ENCODE assay signal across 14 cellular contexts in the genomic region with DNA sequence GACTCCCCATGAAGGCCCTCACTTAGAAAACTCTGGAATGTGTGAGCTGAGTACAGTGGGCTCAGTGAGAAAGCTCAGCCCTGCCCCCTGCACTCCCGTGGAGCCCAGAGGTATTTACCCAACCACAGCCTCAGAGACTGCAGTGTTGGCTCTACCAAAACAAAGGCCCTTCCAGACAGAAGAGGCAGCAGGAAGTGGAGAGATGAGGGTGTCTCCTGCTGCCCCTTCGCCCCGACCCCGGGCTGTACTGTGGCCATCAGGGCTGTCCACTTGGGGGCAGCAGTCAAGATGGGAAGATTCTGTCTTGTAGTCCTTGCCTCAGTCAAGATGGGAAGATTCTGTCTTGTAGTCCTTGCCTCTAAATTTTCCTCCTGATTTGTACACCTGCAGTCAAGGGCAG.
DNase-seq lines count a peak whose midpoint lies in the region; ATAC-seq and TF ChIP-seq lines count a peak whose summit lies in the region.
"Had no signal": no experiment of that assay in that cellular context is flagged by ENCODE, and none has a peak within 500 bp of the region (broad histone marks: within the 10 kb centered on the region; RNA-seq: fewer than 3 reads in every experiment).

No MANE protein-coding gene starts in this region.

- DNase-seq in AG10803 (ENCODE audit: low read depth) (peak; percentile 11), HFFc6 (no peak), astrocyte of the cerebellum (ENCODE audit: low read depth) (no peak), kidney epithelial cell (ENCODE audit: low read depth) (no peak), NCI-H69 (lab: John Stamatoyannopoulos, UW) (no peak), thyroid gland (no peak)
- DNase-seq in stimulated activated naive B cell treated with anti-CD40 and anti-IgM and Interleukin-4, amounts not matched to agents 10 μg/mL and 1 μg/mL and 100 μg/mL, for 72 hours = no peak
- DNase-seq: activated naive CD8-positive, alpha-beta T cell treated with anti-CD3 and anti-CD28 coated beads, Interleukin-2, amount 10 ng/mL, durations not matched to agents 7 days and 5 days; effector CD4-positive, alpha-beta T cell; NCI-H1417 treated with DMSO at 0.1 percent for 48 hours; T-helper 2 cell; uterus had no signal

- peaks cover 10% of the 10 kb centered on the region; the same call in 1 of the 2 replicates for H3K9me3 Mint-ChIP-seq in HFFc6
- H3K9me3 Mint-ChIP-seq in stimulated activated naive B cell treated with anti-CD40 and anti-IgM and Interleukin-4, amounts not matched to agents 10 μg/mL and 1 μg/mL and 100 μg/mL, for 72 hours = no peaks in the 10 kb centered on the region
- H3K9me3 Mint-ChIP-seq: activated naive CD8-positive, alpha-beta T cell treated with anti-CD3 and anti-CD28 coated beads, Interleukin-2, amount 10 ng/mL, durations not matched to agents 7 days and 5 days had no signal

- no peaks in the 10 kb centered on the region for H3K9me3 ChIP-seq in thyroid gland
- H3K9me3 ChIP-seq: uterus had no signal

- H3K27me3 ChIP-seq in kidney epithelial cell (ENCODE audit: control insufficient read depth, insufficient read depth, low read length) = peaks cover 3% of the 10 kb centered on the region
- H3K27me3 ChIP-seq in thyroid gland = no peaks in the 10 kb centered on the region
- H3K27me3 ChIP-seq: uterus had no signal

- H3K4me3 Mint-ChIP-seq in HFFc6 = no peak overlapping the region
- H3K4me3 Mint-ChIP-seq in stimulated activated naive B cell treated with anti-CD40 and anti-IgM and Interleukin-4, amounts not matched to agents 10 μg/mL and 1 μg/mL and 100 μg/mL, for 72 hours = no peak overlapping the region
- H3K4me3 Mint-ChIP-seq: activated naive CD8-positive, alpha-beta T cell treated with anti-CD3 and anti-CD28 coated beads, Interleukin-2, amount 10 ng/mL, durations not matched to agents 7 days and 5 days had no signal

- intact Hi-C loops in thyroid gland (cut with DNase I) = no loop called here

- H3K4me3 ChIP-seq in AG10803 (ENCODE audit: low read length) (no peak overlapping the region), astrocyte of the cerebellum (ENCODE audit: low read depth, low read length) (no peak overlapping the region), kidney epithelial cell (ENCODE audit: low read depth, low read length) (no peak overlapping the region), thyroid gland (replicated peaks in 1 of 3) (no peak overlapping the region)
- H3K4me3 ChIP-seq: skin epidermis, uterus had no signal

- no peak overlapping the region for H3K27ac Mint-ChIP-seq in HFFc6
- no peak overlapping the region for H3K27ac Mint-ChIP-seq in stimulated activated naive B cell treated with anti-CD40 and anti-IgM and Interleukin-4, amounts not matched to agents 10 μg/mL and 1 μg/mL and 100 μg/mL, for 72 hours
- H3K27ac Mint-ChIP-seq: activated naive CD8-positive, alpha-beta T cell treated with anti-CD3 and anti-CD28 coated beads, Interleukin-2, amount 10 ng/mL, durations not matched to agents 7 days and 5 days had no signal

- in situ Hi-C loops in astrocyte of the cerebellum (cut with HindIII; ENCODE audit: low sequenced_read_pairs) = no loop called here

- 10 to 13% methylated on average over 4 of the region's 4 CpGs for WGBS in thyroid gland, 2 donors

- ATAC-seq in HG02973 (IDR thresholded peaks at IDR 0.05; ENCODE audit: unreplicated experiment) = no peak
- ATAC-seq in stimulated activated naive B cell treated with anti-CD40 and anti-IgM and Interleukin-4, amounts not matched to agents 10 μg/mL and 1 μg/mL and 100 μg/mL, for 72 hours (replicated peaks) = no peak

- H3K27me3 Mint-ChIP-seq in HFFc6 (ENCODE audit: insufficient read depth) = no peaks in the 10 kb centered on the region; the same call in none of the 2 replicates
- peaks cover 8 to 16% of the 10 kb centered on the region in 2 donors for H3K27me3 Mint-ChIP-seq in stimulated activated naive B cell treated with anti-CD40 and anti-IgM and Interleukin-4, amounts not matched to agents 10 μg/mL and 1 μg/mL and 100 μg/mL, for 72 hours
- H3K27me3 Mint-ChIP-seq: activated naive CD8-positive, alpha-beta T cell treated with anti-CD3 and anti-CD28 coated beads, Interleukin-2, amount 10 ng/mL, durations not matched to agents 7 days and 5 days had no signal

- H3K4me1 ChIP-seq in thyroid gland = no peaks in the 10 kb centered on the region
- H3K4me1 ChIP-seq: uterus had no signal

- no peak overlapping the region for H3K27ac ChIP-seq in thyroid gland
- H3K27ac ChIP-seq: skin epidermis, uterus had no signal

- TF ChIP-seq CTCF in AG10803 (conservative IDR thresholded peaks at IDR 0.05; ENCODE audit: low read length) (0 out of 2 replicates have a peak, but pooled peaks have one; percentile 27), HFFc6 (IDR thresholded peaks at IDR 0.05) (peak; percentile 52), astrocyte of the cerebellum (IDR thresholded peaks at IDR 0.05; ENCODE audit: low read depth, low read length, missing control alignments) (peak; percentile 39), kidney epithelial cell (IDR thresholded peaks at IDR 0.05; ENCODE audit: insufficient read depth, low read length, poor library complexity, severe bottlenecking) (peak; percentile 43), thyroid gland (IDR thresholded peaks at IDR 0.05) (no peak)

- H3K36me3 ChIP-seq in kidney epithelial cell (ENCODE audit: control insufficient read depth, insufficient read depth, low read length) = no peaks in the 10 kb centered on the region
- no peaks in the 10 kb centered on the region for H3K36me3 ChIP-seq in thyroid gland
- H3K36me3 ChIP-seq: uterus had no signal

- H3K4me1 Mint-ChIP-seq in HFFc6 (ENCODE audit: low read depth) = no peaks in the 10 kb centered on the region
- H3K4me1 Mint-ChIP-seq in stimulated activated naive B cell treated with anti-CD40 and anti-IgM and Interleukin-4, amounts not matched to agents 10 μg/mL and 1 μg/mL and 100 μg/mL, for 72 hours = peaks cover 0 to 10% of the 10 kb centered on the region in 2 donors

- no peaks in the 10 kb centered on the region for H3K36me3 Mint-ChIP-seq in HFFc6 (ENCODE audit: low read depth)
- no peaks in the 10 kb centered on the region for H3K36me3 Mint-ChIP-seq in stimulated activated naive B cell treated with anti-CD40 and anti-IgM and Interleukin-4, amounts not matched to agents 10 μg/mL and 1 μg/mL and 100 μg/mL, for 72 hours

- TF ChIP-seq POLR2A in thyroid gland (IDR thresholded peaks at IDR 0.05) = no peak

Comparison
In these comparisons a context has a peak if more than half of its experiments do, and no peak if none do; other contexts are left out.
1. CTCF ChIP-seq: peak in AG10803 (single experiment), HFFc6 (single experiment), astrocyte of the cerebellum (single experiment) and kidney epithelial cell (single experiment); none in thyroid gland (0 of 6).